In the genomic region with DNA sequence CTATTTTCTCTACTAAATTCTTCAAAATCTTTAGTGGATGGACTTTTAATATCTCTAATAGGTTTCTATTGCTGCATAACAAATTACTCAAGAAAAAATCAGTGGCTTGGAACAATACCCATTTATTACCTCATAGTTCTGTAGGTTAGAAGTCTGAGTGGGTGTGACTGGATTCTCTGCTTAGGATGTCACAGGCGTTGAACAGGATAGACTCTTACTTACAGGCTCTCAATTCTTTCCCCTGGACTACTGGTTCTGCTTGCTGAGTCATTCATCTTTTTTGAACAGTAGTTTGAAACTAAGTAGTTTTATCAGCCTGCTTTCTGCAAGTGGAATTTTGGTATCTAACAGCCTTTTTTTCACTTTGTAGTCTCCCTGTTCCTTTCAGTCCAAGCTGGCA, we compare ENCODE assay signal across 15 cellular contexts.
DNase-seq lines count a peak whose midpoint lies in the region; TF ChIP-seq lines count a peak whose summit lies in the region.
"Had no signal": no experiment of that assay in that cellular context is flagged by ENCODE, and none has a peak within 500 bp of the region (broad histone marks: within the 10 kb centered on the region; RNA-seq: fewer than 3 reads in every experiment).

No MANE protein-coding gene starts in this region.

- no peak overlapping the region for H3K4me3 ChIP-seq in adipocyte (ENCODE audit: low read length)
- H3K4me3 ChIP-seq in foreskin fibroblast (ENCODE audit: low read depth in 1 of 2, low read length in 2 of 2) = no peak overlapping the region
- H3K4me3 ChIP-seq: lower lobe of right lung, sigmoid colon had no signal

- peaks cover 23% of the 10 kb centered on the region for H3K4me1 ChIP-seq in adipocyte (ENCODE audit: control insufficient read depth, insufficient read depth, low read length)
- H3K4me1 ChIP-seq: lower lobe of right lung, sigmoid colon had no signal

- H3K9ac ChIP-seq in adipocyte (ENCODE audit: low read length) = no peak overlapping the region

- H3K27me3 ChIP-seq in adipocyte (replicated peaks; ENCODE audit: control insufficient read depth, insufficient read depth, low read length) = no peaks in the 10 kb centered on the region
- H3K27me3 ChIP-seq: sigmoid colon had no signal

- TF ChIP-seq CTCF in foreskin fibroblast (IDR thresholded peaks at IDR 0.05; ENCODE audit: low read depth, low read length) = no peak

- H3K9me3 ChIP-seq in adipocyte (ENCODE audit: control insufficient read depth, low read length) = peaks cover 9% of the 10 kb centered on the region
- H3K9me3 ChIP-seq: lower lobe of right lung, sigmoid colon had no signal

- DNase-seq in HS-5 (ENCODE audit: low read depth) = peak; percentile 36
- peak; percentile 30 for DNase-seq in adipocyte (ENCODE audit: low read depth)
- peak; percentile 51 to 66 for DNase-seq in foreskin fibroblast
- peak; percentile 52 for DNase-seq in stromal cell of bone marrow (ENCODE audit: low read depth)
- no peak for DNase-seq in GOT3 (lab: John Stamatoyannopoulos, UW)
- no peak for DNase-seq in NCI-H1436 treated with DMSO at 0.1 percent for 48 hours (lab: John Stamatoyannopoulos, UW)
- DNase-seq in cortex of kidney (lab: John Stamatoyannopoulos, UW) = no peak
- DNase-seq: activated CD8-positive, alpha-beta T cell treated with anti-CD3 and anti-CD28 coated beads, Interleukin-2, amount 10 ng/mL, durations not matched to agents 7 days and 5 days; activated effector memory CD4-positive, alpha-beta T cell treated with Interleukin-2 at 50 U/mL for 16 hours; CD8-positive, alpha-beta T cell; lower lobe of right lung; NCI-H2029 treated with DMSO at 0.1 percent for 48 hours; SHP77 treated with DMSO at 0.1 percent for 48 hours; sigmoid colon; stimulated activated naive CD4-positive, alpha-beta T cell treated with Interleukin-2 at 50 U/mL for 16 hours had no signal

- H3K36me3 ChIP-seq in adipocyte (ENCODE audit: control insufficient read depth, insufficient read depth, low read length, severe bottlenecking) = no peaks in the 10 kb centered on the region
- H3K36me3 ChIP-seq: lower lobe of right lung, sigmoid colon had no signal

Comparison
In these comparisons a context has a peak if more than half of its experiments do, and no peak if none do; other contexts are left out.
1. DNase-seq: peak in HS-5 (single experiment), adipocyte (single experiment), foreskin fibroblast (2 of 2) and stromal cell of bone marrow (single experiment); none in GOT3 (single experiment), NCI-H1436 treated with DMSO at 0.1 percent for 48 hours (single experiment) and cortex of kidney (single experiment).